Comparison of ENCODE assay signal across 27 cellular contexts in genomic region chr2:148234143-148234542, GRCh38.
"Had no signal": no experiment of that assay in that cellular context is flagged by ENCODE, and none has a peak within 500 bp of the region (broad histone marks: within the 10 kb centered on the region; RNA-seq: fewer than 3 reads in every experiment).

No MANE protein-coding gene starts in this region.

- H3K4me1 ChIP-seq: esophagus squamous epithelium, left lung, lower lobe of right lung had no signal

- H3K4me2 ChIP-seq: hepatocyte had no signal

- H3K27me3 ChIP-seq: esophagus squamous epithelium, gastroesophageal sphincter, heart left ventricle, hepatocyte, left lung had no signal

- H3K27ac ChIP-seq: coronary artery, epithelial cell of prostate, esophagus squamous epithelium, gastroesophageal sphincter, heart left ventricle, hepatocyte, left lung, lower lobe of right lung had no signal

- H2AFZ ChIP-seq: hepatocyte had no signal

- H3K27me3 Mint-ChIP-seq: effector memory CD8-positive, alpha-beta T cell; naive B cell; naive thymus-derived CD8-positive, alpha-beta T cell had no signal

- FAIRE-seq: colon, endometrium, keratinocyte had no signal

- H3K9me3 ChIP-seq: lower lobe of right lung had no signal

- DNase-seq: effector CD8-positive, alpha-beta T cell; effector memory CD8-positive, alpha-beta T cell; endodermal cell; erythroblast; esophagus squamous epithelium; foreskin fibroblast; foreskin melanocyte; heart left ventricle; hypothalamus; immature natural killer cell; left cardiac atrium; left lung; left ventricle myocardium superior; lower lobe of right lung; mesenchymal stem cell; mucosa of descending colon; naive B cell; naive thymus-derived CD8-positive, alpha-beta T cell had no signal

- H3K4me1 Mint-ChIP-seq: mesothelial cell of epicardium had no signal

- H3K4me3 ChIP-seq: coronary artery, esophagus squamous epithelium, gastroesophageal sphincter, heart left ventricle, hepatocyte, left lung, lower lobe of right lung, mucosa of descending colon had no signal

- H3K27ac Mint-ChIP-seq: effector memory CD8-positive, alpha-beta T cell; endodermal cell; immature natural killer cell; mesothelial cell of epicardium; naive B cell; naive thymus-derived CD8-positive, alpha-beta T cell had no signal

- ATAC-seq: effector memory CD8-positive, alpha-beta T cell; esophagus mucosa; gastroesophageal sphincter; heart left ventricle; left cardiac atrium; left lung; left ventricle myocardium superior; lower lobe of right lung; mucosa of descending colon; naive thymus-derived CD8-positive, alpha-beta T cell had no signal

- H3K4me3 Mint-ChIP-seq: effector memory CD8-positive, alpha-beta T cell; endodermal cell; immature natural killer cell; mesothelial cell of epicardium; naive B cell; naive thymus-derived CD8-positive, alpha-beta T cell had no signal
